ENCODE assay signal across 14 cellular contexts in genomic region chr6:50264995-50265571, GRCh38.
DNase-seq lines count a peak whose midpoint lies in the region; ATAC-seq and TF ChIP-seq lines count a peak whose summit lies in the region.
"Had no signal": no experiment of that assay in that cellular context is flagged by ENCODE, and none has a peak within 500 bp of the region (broad histone marks: within the 10 kb centered on the region; RNA-seq: fewer than 3 reads in every experiment).

No MANE protein-coding gene starts in this region.

- H3K4me3 ChIP-seq in GM12865 (ENCODE audit: low read depth, low read length) (no peak overlapping the region), OCI-LY3 (ENCODE audit: low read length) (no peak overlapping the region), esophagus squamous epithelium (no peak overlapping the region)
- H3K4me3 ChIP-seq in CD4-positive, alpha-beta memory T cell (ENCODE audit: low read length in 2 of 2), result no peak overlapping the region

- 20 to 32% methylated on average over 2 of the region's 2 CpGs for WGBS in esophagus squamous epithelium, 2 donors

- ATAC-seq in HG03039 (IDR thresholded peaks at IDR 0.05; ENCODE audit: unreplicated experiment), result no peak

- no peaks in the 10 kb centered on the region for H3K4me1 ChIP-seq in OCI-LY3 (ENCODE audit: low read length)
- H3K4me1 ChIP-seq in CD4-positive, alpha-beta memory T cell (ENCODE audit: insufficient read depth, low read length), result no peaks in the 10 kb centered on the region
- H3K4me1 ChIP-seq in esophagus squamous epithelium, result no peaks in the 10 kb centered on the region

- no peak for TF ChIP-seq POLR2A in esophagus squamous epithelium (IDR thresholded peaks at IDR 0.05)

- H3K4me2 ChIP-seq in OCI-LY3 (ENCODE audit: low read length), result no peak overlapping the region

- no peak overlapping the region for H3K27ac Mint-ChIP-seq in glutamatergic neuron (ENCODE audit: unreplicated experiment)
- no peak overlapping the region for H3K27ac Mint-ChIP-seq in CD4-positive, alpha-beta memory T cell
- H3K27ac Mint-ChIP-seq: CD14-positive monocyte; stimulated activated naive CD8-positive, alpha-beta T cell treated with anti-CD3 and anti-CD28 coated beads, Interleukin-15, Interleukin-2, amounts not matched to agents 100 ng/mL and 50 ng/mL, for 24 hours had no signal

- H3K27ac ChIP-seq in 22Rv1, result no peak overlapping the region
- no peak overlapping the region for H3K27ac ChIP-seq in OCI-LY3 (ENCODE audit: low read length)
- H3K27ac ChIP-seq in CD4-positive, alpha-beta memory T cell (ENCODE audit: low read depth, low read length), result no peak overlapping the region
- H3K27ac ChIP-seq in esophagus squamous epithelium, result no peak overlapping the region

- H2AFZ ChIP-seq in OCI-LY3 (ENCODE audit: low read depth, low read length), result no peak overlapping the region

- H3K4me1 Mint-ChIP-seq in glutamatergic neuron (ENCODE audit: low read depth, unreplicated experiment), result peaks cover 7% of the 10 kb centered on the region
- no peaks in the 10 kb centered on the region for H3K4me1 Mint-ChIP-seq in CD4-positive, alpha-beta memory T cell
- H3K4me1 Mint-ChIP-seq: CD14-positive monocyte had no signal

- intact Hi-C loops in CD4-positive, alpha-beta memory T cell (cut with micrococcal nuclease), result no loop called here
- intact Hi-C loops in esophagus squamous epithelium (cut with DNase I), result no loop called here

- CTCF ChIA-PET in CD4-positive, alpha-beta memory T cell (lab: Charles Lee; ENCODE audit: partially characterized antibody), result no interaction called here

- no peaks in the 10 kb centered on the region for H3K9me3 Mint-ChIP-seq in glutamatergic neuron (ENCODE audit: unreplicated experiment)
- peaks cover 0 to 20% (median 12%) of the 10 kb centered on the region in 8 donors for H3K9me3 Mint-ChIP-seq in CD4-positive, alpha-beta memory T cell

- peaks cover 7% of the 10 kb centered on the region for H3K36me3 Mint-ChIP-seq in glutamatergic neuron (ENCODE audit: unreplicated experiment)
- peaks cover 0 to 1% of the 10 kb centered on the region in 2 donors for H3K36me3 Mint-ChIP-seq in CD4-positive, alpha-beta memory T cell
- H3K36me3 Mint-ChIP-seq: CD14-positive monocyte had no signal

- DNase-seq in GM12865 (ENCODE audit: low read depth) (no peak), glutamatergic neuron (peak; percentile 43), esophagus squamous epithelium (lab: John Stamatoyannopoulos, UW) (no peak), NCI-H187 treated with DMSO at 0.1 percent for 48 hours (lab: John Stamatoyannopoulos, UW) (no peak)
- DNase-seq in CD4-positive, alpha-beta memory T cell, result no peak
- DNase-seq: activated naive CD4-positive, alpha-beta T cell; effector memory CD4-positive, alpha-beta T cell; NCI-H146; small intestine had no signal

- H3K9me3 ChIP-seq in OCI-LY3 (ENCODE audit: insufficient read depth, low read length) (no peaks in the 10 kb centered on the region), esophagus squamous epithelium (no peaks in the 10 kb centered on the region)
- H3K9me3 ChIP-seq in CD4-positive, alpha-beta memory T cell (ENCODE audit: control insufficient read depth in 1 of 2, low read length in 2 of 2), result no peaks in the 10 kb centered on the region

- H3K4me3 Mint-ChIP-seq in glutamatergic neuron (ENCODE audit: unreplicated experiment), result no peak overlapping the region
- no peak overlapping the region for H3K4me3 Mint-ChIP-seq in CD4-positive, alpha-beta memory T cell
- H3K4me3 Mint-ChIP-seq: CD14-positive monocyte; stimulated activated naive CD8-positive, alpha-beta T cell treated with anti-CD3 and anti-CD28 coated beads, Interleukin-15, Interleukin-2, amounts not matched to agents 100 ng/mL and 50 ng/mL, for 24 hours had no signal

- POLR2A ChIA-PET in CD4-positive, alpha-beta memory T cell (lab: Charles Lee; ENCODE audit: partially characterized antibody), result no interaction called here

- no peaks in the 10 kb centered on the region for H4K20me1 ChIP-seq in OCI-LY3 (ENCODE audit: insufficient read depth, low read length)

- H3K27me3 ChIP-seq in OCI-LY3 (ENCODE audit: low read depth, low read length), result no peaks in the 10 kb centered on the region
- H3K27me3 ChIP-seq in CD4-positive, alpha-beta memory T cell (ENCODE audit: insufficient read depth, low read length), result no peaks in the 10 kb centered on the region
- no peaks in the 10 kb centered on the region for H3K27me3 ChIP-seq in esophagus squamous epithelium

- TF ChIP-seq CTCF in 22Rv1 (IDR thresholded peaks at IDR 0.05), result peak; percentile 77
- peak; percentile 28 for TF ChIP-seq CTCF in GM12865 (IDR thresholded peaks at IDR 0.05; ENCODE audit: insufficient read depth, low read depth, low read length, missing control alignments)
- TF ChIP-seq CTCF in OCI-LY3 (IDR thresholded peaks at IDR 0.05; ENCODE audit: low read depth, low read length), result peak; percentile 75
- peak; percentile 61 for TF ChIP-seq CTCF in glutamatergic neuron (IDR thresholded peaks at IDR 0.05; ENCODE audit: partially characterized antibody, unreplicated experiment)
- TF ChIP-seq CTCF in esophagus squamous epithelium (IDR thresholded peaks at IDR 0.05), result peak in 1 of 6 experiments; percentile 39

- H3K9ac ChIP-seq in OCI-LY3 (ENCODE audit: low read length), result no peak overlapping the region

- no peaks in the 10 kb centered on the region for H3K27me3 Mint-ChIP-seq in glutamatergic neuron (ENCODE audit: unreplicated experiment)
- no peaks in the 10 kb centered on the region for H3K27me3 Mint-ChIP-seq in CD4-positive, alpha-beta memory T cell
- H3K27me3 Mint-ChIP-seq: stimulated activated naive CD8-positive, alpha-beta T cell treated with anti-CD3 and anti-CD28 coated beads, Interleukin-15, Interleukin-2, amounts not matched to agents 100 ng/mL and 50 ng/mL, for 24 hours had no signal

- H3K36me3 ChIP-seq in OCI-LY3 (replicated peaks; ENCODE audit: low read depth, low read length) (no peaks in the 10 kb centered on the region), esophagus squamous epithelium (no peaks in the 10 kb centered on the region)
- H3K36me3 ChIP-seq in CD4-positive, alpha-beta memory T cell (ENCODE audit: insufficient read depth, low read length), result no peaks in the 10 kb centered on the region

- H3K79me2 ChIP-seq in OCI-LY3 (ENCODE audit: low read length), result no peaks in the 10 kb centered on the region
